ENCODE assay signal across 8 cellular contexts in the genomic region with DNA sequence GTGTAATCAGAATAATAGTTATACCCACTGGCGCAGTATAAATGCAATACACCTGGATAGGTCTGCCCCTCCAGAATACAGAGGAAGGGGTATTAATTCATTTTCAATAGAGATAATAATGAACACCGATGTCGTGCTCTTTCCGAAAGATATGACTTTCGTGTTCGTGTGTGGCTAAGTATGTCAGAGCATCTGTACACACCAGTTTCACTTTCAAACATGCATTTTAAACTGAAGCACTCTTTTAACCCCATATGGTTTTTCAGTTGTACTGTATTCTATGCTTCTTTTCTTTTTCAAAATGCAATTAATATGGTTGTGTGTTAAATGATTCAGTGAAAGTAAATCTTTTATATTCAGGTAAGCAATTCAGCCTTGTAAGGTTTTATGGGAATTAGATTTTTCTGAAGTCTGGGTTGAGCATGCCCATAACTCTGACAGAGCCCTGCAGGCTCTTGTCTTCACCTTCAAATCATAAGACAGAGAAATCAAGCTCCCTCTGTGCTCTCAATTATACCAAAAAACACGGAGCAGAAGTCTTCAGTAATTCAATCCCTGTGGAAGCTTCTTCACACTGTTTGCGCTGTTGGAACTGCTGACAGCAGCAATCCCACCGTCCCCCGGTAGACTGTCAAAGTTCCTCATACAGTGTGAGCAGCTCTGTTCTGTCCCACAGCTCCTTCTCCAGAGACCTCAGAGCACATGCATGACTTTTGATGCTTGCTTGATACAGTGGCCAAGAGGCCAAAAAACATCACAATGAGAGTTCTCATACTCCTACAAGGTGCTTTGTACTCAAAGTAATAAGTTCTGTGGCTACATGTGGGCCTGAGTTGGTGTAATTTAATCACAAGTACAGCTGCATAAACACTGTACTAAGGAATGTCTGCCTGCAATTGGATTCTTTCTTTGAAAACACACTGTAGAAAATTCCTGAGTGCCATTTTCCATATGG.
A peak's percentile ranks its signal among the peaks of the same experiment; 100 is the strongest.
DNase-seq lines count a peak whose midpoint lies in the region; ATAC-seq, FAIRE-seq and TF ChIP-seq lines count a peak whose summit lies in the region.

No MANE protein-coding gene starts in this region.

- H3K4me3 Mint-ChIP-seq in activated naive CD8-positive, alpha-beta T cell = peak overlapping the region; percentile 79

- H3K9me3 Mint-ChIP-seq in activated naive CD8-positive, alpha-beta T cell (ENCODE audit: low read depth) = no peaks in the 10 kb centered on the region

- peak; percentile 87 for ATAC-seq in HG03139 (IDR thresholded peaks at IDR 0.05; ENCODE audit: unreplicated experiment)

- no peak for FAIRE-seq in frontal cortex (lab: Jason Lieb, UNC)

- H3K9me3 ChIP-seq in BLaER1 (no peaks in the 10 kb centered on the region), uterus (no peaks in the 10 kb centered on the region)

- DNase-seq in GM19238 (ENCODE audit: insufficient read length, low spot score) = peak; percentile 17
- DNase-seq in kidney tubule cell (ENCODE audit: low spot score) = peak; percentile 11
- DNase-seq in uterus = no peak
- no peak for DNase-seq in posterior cingulate gyrus
- no peak for DNase-seq in frontal cortex (ENCODE audit: low spot score in 2 of 2)

- H3K4me1 ChIP-seq in BLaER1 (peaks cover 36% of the 10 kb centered on the region), uterus (no peaks in the 10 kb centered on the region)

- TF ChIP-seq CTCF in uterus (IDR thresholded peaks at IDR 0.05) = peak in 1 of 4 experiments; percentile 9

- H3K9ac ChIP-seq in BLaER1 = no peak overlapping the region

- H3K4me2 ChIP-seq in BLaER1 = peak overlapping the region; percentile 94

- peak overlapping the region; percentile 53 for H3K4me3 ChIP-seq in BLaER1
- H3K4me3 ChIP-seq in uterus = peak overlapping the region; percentile 7 to 27

- intact Hi-C loops in uterus (cut with DNase I; ENCODE audit: low total_unique reads) = no loop called here
- intact Hi-C loops in posterior cingulate gyrus (cut with DNase I) = no loop called here

- no peaks in the 10 kb centered on the region for H4K20me1 ChIP-seq in BLaER1

- H3K27me3 Mint-ChIP-seq in activated naive CD8-positive, alpha-beta T cell = peaks cover 3% of the 10 kb centered on the region

- H3K27ac ChIP-seq in BLaER1 (no peak overlapping the region), uterus (peak overlapping the region; percentile 42 to 46)

- H3K27ac Mint-ChIP-seq in activated naive CD8-positive, alpha-beta T cell = no peak overlapping the region

- H3K36me3 ChIP-seq in BLaER1 = no peaks in the 10 kb centered on the region
- H3K36me3 ChIP-seq in uterus = no peaks in the 10 kb centered on the region

- no peak for TF ChIP-seq POLR2A in uterus (IDR thresholded peaks at IDR 0.05)

- peaks cover 18% of the 10 kb centered on the region for H3K4me1 Mint-ChIP-seq in activated naive CD8-positive, alpha-beta T cell (ENCODE audit: low read depth)

- H3K27me3 ChIP-seq in BLaER1 = no peaks in the 10 kb centered on the region
- no peaks in the 10 kb centered on the region for H3K27me3 ChIP-seq in uterus

- H3K36me3 Mint-ChIP-seq in activated naive CD8-positive, alpha-beta T cell = no peaks in the 10 kb centered on the region

Comparison
In these comparisons a context has a peak if more than half of its experiments do, and no peak if none do; other contexts are left out.
1. DNase-seq: peak in GM19238 (single experiment) and kidney tubule cell (single experiment); none in uterus (0 of 2), posterior cingulate gyrus (0 of 10) and frontal cortex (0 of 2).